In genomic region chr14:103692159-103692558, GRCh38 we compare ENCODE assay signal across 16 cellular contexts. TPM values are rescaled to one million over a fixed set of nuclear protein-coding genes. Genes with fewer than 3 reads are reported as not detected.
DNase-seq lines count a peak whose midpoint lies in the region; ATAC-seq and TF ChIP-seq lines count a peak whose summit lies in the region.
"Had no signal": no experiment of that assay in that cellular context is flagged by ENCODE, and none has a peak within 500 bp of the region (broad histone marks: within the 10 kb centered on the region; RNA-seq: fewer than 3 reads in every experiment).

No MANE protein-coding gene starts in this region.

- TF ChIP-seq CTCF in OCI-LY3 (IDR thresholded peaks at IDR 0.05; ENCODE audit: low read depth, low read length) (no peak), natural killer cell (IDR thresholded peaks at IDR 0.05) (no peak)

- H4K20me1 ChIP-seq in OCI-LY3 (ENCODE audit: insufficient read depth, low read length): peaks cover 19% of the 10 kb centered on the region

- no peaks in the 10 kb centered on the region for H3K9me3 ChIP-seq in OCI-LY3 (ENCODE audit: insufficient read depth, low read length)
- H3K9me3 ChIP-seq: A549, testis had no signal

- no peak overlapping the region for H3K27ac ChIP-seq in OCI-LY3 (ENCODE audit: low read length)
- H3K27ac ChIP-seq: A549, testis, VCaP had no signal

- H3K4me1 ChIP-seq in OCI-LY3 (ENCODE audit: low read length): peaks cover 39% of the 10 kb centered on the region

- H3K9ac ChIP-seq in OCI-LY3 (ENCODE audit: low read length): no peak overlapping the region

- H3K27me3 ChIP-seq in OCI-LY3 (ENCODE audit: low read depth, low read length): no peaks in the 10 kb centered on the region
- H3K27me3 ChIP-seq: testis had no signal

- intact Hi-C loops in natural killer cell (cut with micrococcal nuclease): no loop called here
- intact Hi-C loops in left cardiac atrium (cut with DNase I): loop anchor here in 1 of 2 donors (10.0 kb wide), 1 partner anchor 57 kb away; no protein-coding TSS in a partner anchor

- no peak overlapping the region for H3K27ac Mint-ChIP-seq in natural killer cell
- H3K27ac Mint-ChIP-seq: HFFc6 had no signal

- no peak overlapping the region for H3K4me3 Mint-ChIP-seq in natural killer cell
- H3K4me3 Mint-ChIP-seq: HFFc6 had no signal

- no peaks in the 10 kb centered on the region for H3K27me3 Mint-ChIP-seq in natural killer cell (ENCODE audit: low read depth in 2 of 2)

- peaks cover 7 to 13% of the 10 kb centered on the region in 2 donors for H3K4me1 Mint-ChIP-seq in natural killer cell

- no peak overlapping the region for H2AFZ ChIP-seq in OCI-LY3 (ENCODE audit: low read depth, low read length)

- ATAC-seq in GM19328 (IDR thresholded peaks at IDR 0.05; ENCODE audit: unreplicated experiment) (peak; percentile 14), HG02852 (IDR thresholded peaks at IDR 0.05; ENCODE audit: unreplicated experiment) (peak; percentile 17), natural killer cell (no peak), left cardiac atrium (no peak)
- ATAC-seq: A549, right cardiac atrium had no signal

- H3K36me3 ChIP-seq in OCI-LY3 (replicated peaks; ENCODE audit: low read depth, low read length): peaks cover 43% of the 10 kb centered on the region

- H3K4me3 ChIP-seq in OCI-LY3 (ENCODE audit: low read length): no peak overlapping the region
- H3K4me3 ChIP-seq: A549, testis had no signal

- H3K9me3 Mint-ChIP-seq in natural killer cell: no peaks in the 10 kb centered on the region
- H3K9me3 Mint-ChIP-seq: HFFc6 had no signal

- DNase-seq in Ammon's horn (ENCODE audit: low spot score) (peak; percentile 3), natural killer cell (no peak), NCI-H2227 treated with DMSO at 0.1 percent for 48 hours (lab: John Stamatoyannopoulos, UW) (no peak), left cardiac atrium (no peak), NCI-H187 (lab: John Stamatoyannopoulos, UW) (no peak)
- DNase-seq: anterior cingulate cortex, HFFc6, NCI-H1436, NCI-H748 treated with DMSO at 0.1 percent for 48 hours, testis had no signal

- H3K36me3 Mint-ChIP-seq in natural killer cell: no peaks in the 10 kb centered on the region

- peaks cover 5% of the 10 kb centered on the region; the same call in 1 of the 2 replicates for H3K79me2 ChIP-seq in OCI-LY3 (ENCODE audit: low read length)

- H3K4me2 ChIP-seq in OCI-LY3 (ENCODE audit: low read length): peak overlapping the region; percentile 31; the same call in 1 of the 2 replicates
- H3K4me2 ChIP-seq: A549 had no signal

RNA-seq across cellular contexts. Expression of gene XRCC3, which starts 23.1 kb away (rescaled TPM):
- 10 to 100 TPM; 11.6 to 12.8 (median 12.7) TPM for total RNA-seq in natural killer cell
- total RNA-seq in left cardiac atrium: 1 to 10 TPM; 3.8 to 4.4 TPM

RNA-seq across cellular contexts. Expression of gene ZFYVE21, which starts 23.5 kb away (rescaled TPM):
- total RNA-seq in natural killer cell (10 to 100 TPM in 1 of 3 donors, 1 to 10 TPM in 2; 5.9 to 10.7 (median 8.5) TPM), left cardiac atrium (10 to 100 TPM; 47.0 to 48.7 TPM)

Comparison
In these comparisons a context has a peak if more than half of its experiments do, and no peak if none do; other contexts are left out.
1. ATAC-seq: peak in GM19328 (single experiment) and HG02852 (single experiment); none in natural killer cell (0 of 3) and left cardiac atrium (0 of 2).
2. RNA of gene ZFYVE21, which starts 23.5 kb away (total RNA-seq): 47.0 to 48.7 TPM in left cardiac atrium; 5.9 to 10.7 TPM in natural killer cell; every median in the first group is over 4 times any median in the second.